ENCODE assay signal across 22 cellular contexts in genomic region chr12:66008985-66009384, GRCh38.
"Had no signal": no experiment of that assay in that cellular context is flagged by ENCODE, and none has a peak within 500 bp of the region (broad histone marks: within the 10 kb centered on the region; RNA-seq: fewer than 3 reads in every experiment).

No MANE protein-coding gene starts in this region.

- H3K4me3 ChIP-seq: dorsolateral prefrontal cortex, gastrocnemius medialis, left ventricle myocardium inferior, thyroid gland, upper lobe of right lung had no signal

- ATAC-seq: activated CD8-positive, alpha-beta T cell treated with anti-CD3 and anti-CD28 coated beads, Interleukin-2, amount 10 ng/mL, durations not matched to agents 7 days and 5 days; activated naive CD4-positive, alpha-beta T cell treated with anti-CD3 and anti-CD28 coated beads, Interleukin-2, amount 50 U/mL, for 72 hours; effector memory CD8-positive, alpha-beta T cell; esophagus mucosa; gastrocnemius medialis; natural killer cell treated with Interleukin-12 subunit alpha and Interleukin-12 subunit beta and Interleukin-15 and Interleukin-18, amount 100 ng/mL, for 72 hours; stimulated activated naive CD8-positive, alpha-beta T cell treated with anti-CD3 and anti-CD28 coated beads, Interleukin-15, Interleukin-2, amounts not matched to agents 100 U/mL and 50 U/mL, for 24 hours; upper lobe of right lung had no signal

- DNase-seq: activated CD4-positive, alpha-beta T cell treated with anti-CD3 and anti-CD28 coated beads for 1 hour; activated CD4-positive, alpha-beta T cell treated with anti-CD3 and anti-CD28 coated beads, Interleukin-2, amount 50 U/mL, for 1 hour; activated CD8-positive, alpha-beta T cell treated with anti-CD3 and anti-CD28 coated beads, Interleukin-2, amount 10 ng/mL, durations not matched to agents 7 days and 5 days; aorta; brain microvascular endothelial cell; dorsolateral prefrontal cortex; effector memory CD8-positive, alpha-beta T cell; gastrocnemius medialis; hippocampal formation; kidney glomerular epithelial cell; left ventricle myocardium inferior; mammary epithelial cell; midbrain; retina; stimulated activated CD4-positive, alpha-beta T cell treated with anti-CD3 and anti-CD28 coated beads, Interleukin-12 subunit alpha, Interleukin-12 subunit beta, amount 100 ng/mL, for 4 hours; stimulated activated CD4-positive, alpha-beta T cell treated with anti-CD3 and anti-CD28 coated beads, Interleukin-4, amount 100 ng/mL, for 4 hours; stimulated activated naive CD8-positive, alpha-beta T cell treated with anti-CD3 and anti-CD28 coated beads, Interleukin-15, Interleukin-2, amounts not matched to agents 100 U/mL and 50 U/mL, for 24 hours; thyroid gland; upper lobe of right lung had no signal
